In the genomic region with DNA sequence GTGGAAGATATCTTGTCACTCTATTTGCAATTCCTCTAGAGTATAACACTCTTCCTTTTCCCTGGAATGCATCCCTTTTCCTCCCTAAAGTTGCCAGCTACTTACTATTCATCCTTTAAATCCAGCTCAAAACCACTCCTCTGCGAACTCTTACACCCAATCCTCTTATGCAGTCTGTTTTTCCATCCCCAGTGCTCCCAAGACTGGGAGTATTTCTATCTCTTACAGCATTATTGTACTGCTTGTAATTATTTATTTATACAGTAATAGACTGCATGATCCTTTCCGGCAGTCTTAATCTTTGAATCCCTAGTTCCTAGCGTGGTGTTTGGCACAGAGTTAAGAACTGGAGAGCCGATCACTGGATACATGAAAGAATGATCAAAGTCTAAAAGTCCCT, we compare ENCODE assay signal across 10 cellular contexts.
"Had no signal": no experiment of that assay in that cellular context is flagged by ENCODE, and none has a peak within 500 bp of the region (broad histone marks: within the 10 kb centered on the region; RNA-seq: fewer than 3 reads in every experiment).

No MANE protein-coding gene starts in this region.

- H3K36me3 Mint-ChIP-seq: activated naive CD4-positive, alpha-beta T cell treated with anti-CD3 and anti-CD28 coated beads, Interleukin-2, amount 10 ng/mL, durations not matched to agents 7 days and 5 days had no signal

- DNase-seq: activated CD4-positive, alpha-beta T cell treated with anti-CD3 and anti-CD28 coated beads, Interleukin-2, amount 50 U/mL, for 1 hour; activated naive CD4-positive, alpha-beta T cell treated with anti-CD3 and anti-CD28 coated beads, Interleukin-2, amount 10 ng/mL, durations not matched to agents 7 days and 5 days; activated T-cell treated with anti-CD3 and anti-CD28 coated beads for 4 hours; body of pancreas; effector memory CD8-positive, alpha-beta T cell; left lung; stimulated activated CD4-positive, alpha-beta T cell treated with anti-CD3 and anti-CD28 coated beads, Interleukin-4, amount 100 ng/mL, for 4 hours; T-helper 2 cell had no signal

- H3K4me3 Mint-ChIP-seq: activated naive CD4-positive, alpha-beta T cell treated with anti-CD3 and anti-CD28 coated beads, Interleukin-2, amount 10 ng/mL, durations not matched to agents 7 days and 5 days had no signal

- H3K9me3 Mint-ChIP-seq: activated naive CD4-positive, alpha-beta T cell treated with anti-CD3 and anti-CD28 coated beads, Interleukin-2, amount 10 ng/mL, durations not matched to agents 7 days and 5 days; activated T-helper 2 cell treated with anti-CD3 and anti-CD28 coated beads, Interferon-gamma antibody, Interleukin-2, Interleukin-4, amounts not matched to agents 10 μg/mL and 5 μg/mL and 100 μg/mL, durations not matched to agents 14 hours and 24 hours and 36 hours; central memory CD8-positive, alpha-beta T cell; effector memory CD8-positive, alpha-beta T cell had no signal

- ATAC-seq: body of pancreas; effector memory CD8-positive, alpha-beta T cell; left lung had no signal

- H3K27ac Mint-ChIP-seq: activated naive CD4-positive, alpha-beta T cell treated with anti-CD3 and anti-CD28 coated beads, Interleukin-2, amount 10 ng/mL, durations not matched to agents 7 days and 5 days; activated T-helper 2 cell treated with anti-CD3 and anti-CD28 coated beads, Interferon-gamma antibody, Interleukin-2, Interleukin-4, amounts not matched to agents 10 μg/mL and 5 μg/mL and 100 μg/mL, durations not matched to agents 14 hours and 24 hours and 36 hours; effector memory CD8-positive, alpha-beta T cell had no signal
